ENCODE assay signal across 2 cellular contexts in genomic region chr9:105054488-105054887, GRCh38.
TF ChIP-seq lines count a peak whose summit lies in the region.

No MANE protein-coding gene starts in this region.

TF ChIP-seq in HEK293, 187 proteins besides CTCF, POLR2A, EP300 and RAD21 (continued from another document):
- peak; percentile 33; the same call in 1 of the 2 replicates for TF ChIP-seq PRDM6 (tag by site-specific recombination; IDR thresholded peaks at IDR 0.05)

TF ChIP-seq in K562, 482 proteins besides CTCF, POLR2A, EP300 and RAD21:
- TF ChIP-seq ZNF696 (CRISPR knock-in tag; conservative IDR thresholded peaks at IDR 0.05) (no peak), CBX5 (IDR thresholded peaks at IDR 0.05; ENCODE audit: borderline replicate concordance, low read depth) (no peak), HDGF (IDR thresholded peaks at IDR 0.05) (no peak), CHD4 (IDR thresholded peaks at IDR 0.05; ENCODE audit: insufficient read depth, insufficient replicate concordance, low read depth, low read length, poor library complexity, severe bottlenecking) (no peak), FOSL1 (tag; conservative IDR thresholded peaks at IDR 0.05) (peak; percentile 52; the same call in 1 of the 2 replicates), HNRNPL (IDR thresholded peaks at IDR 0.05; ENCODE audit: low read depth, low read length) (no peak), MLLT1 (IDR thresholded peaks at IDR 0.05) (no peak), ZNF232 (CRISPR knock-in tag; IDR thresholded peaks at IDR 0.05) (no peak), HES1 (IDR thresholded peaks at IDR 0.05; ENCODE audit: low read depth) (no peak), IFI16 (CRISPR knock-in tag; IDR thresholded peaks at IDR 0.05) (no peak), HDAC6 (IDR thresholded peaks at IDR 0.05; ENCODE audit: low read depth, low read length) (no peak), SMARCA4 (IDR thresholded peaks at IDR 0.05) (no peak), SRF (CRISPR knock-in tag; IDR thresholded peaks at IDR 0.05) (no peak), HIVEP1 (CRISPR knock-in tag; IDR thresholded peaks at IDR 0.05) (no peak), ATF3 (IDR thresholded peaks at IDR 0.05) (peak; percentile 63), ATF3 (CRISPR knock-in tag; conservative IDR thresholded peaks at IDR 0.05) (no peak), CREM (IDR thresholded peaks at IDR 0.05; ENCODE audit: low read depth) (no peak)
